ENCODE assay signal across 14 cellular contexts in the genomic region with DNA sequence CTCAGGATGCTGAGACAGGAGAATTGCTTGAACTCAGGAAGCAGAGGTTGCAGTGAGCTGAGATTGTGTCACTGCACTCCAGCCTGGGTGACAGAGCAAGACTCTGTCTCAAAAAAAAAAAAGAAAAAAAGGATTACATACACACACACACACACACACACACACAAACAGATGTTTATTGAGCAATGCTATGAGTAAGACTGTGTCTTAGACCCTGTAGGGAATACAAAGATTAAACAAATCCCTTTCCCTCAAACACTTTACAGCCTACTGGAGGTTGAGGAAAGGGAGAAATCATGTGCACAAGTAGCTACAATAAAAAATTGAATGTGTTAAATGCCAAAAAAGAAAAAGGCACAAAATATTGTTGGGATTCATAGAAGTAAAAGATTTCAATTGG. TPM values are rescaled to one million over a fixed set of nuclear protein-coding genes. Genes with fewer than 3 reads are reported as not detected.
DNase-seq lines count a peak whose midpoint lies in the region; ATAC-seq and TF ChIP-seq lines count a peak whose summit lies in the region.
"Had no signal": no experiment of that assay in that cellular context is flagged by ENCODE, and none has a peak within 500 bp of the region (broad histone marks: within the 10 kb centered on the region; RNA-seq: fewer than 3 reads in every experiment).

No MANE protein-coding gene starts in this region.

- ATAC-seq in activated CD8-positive, alpha-beta T cell treated with anti-CD3 and anti-CD28 coated beads, Interleukin-2, amount 10 ng/mL, durations not matched to agents 7 days and 5 days: no peak
- ATAC-seq in activated CD8-positive, alpha-beta T cell treated with anti-CD3 and anti-CD28 coated beads for 36 hours: no peak
- peak; percentile 59 for ATAC-seq in sciatic nerve
- ATAC-seq in GM18907 (IDR thresholded peaks at IDR 0.05; ENCODE audit: unreplicated experiment): no peak

- peaks cover 18% of the 10 kb centered on the region for H3K4me1 Mint-ChIP-seq in activated CD8-positive, alpha-beta T cell treated with anti-CD3 and anti-CD28 coated beads, Interleukin-2, amount 10 ng/mL, durations not matched to agents 7 days and 5 days (ENCODE audit: low read depth)
- H3K4me1 Mint-ChIP-seq in activated CD8-positive, alpha-beta T cell treated with anti-CD3 and anti-CD28 coated beads for 36 hours (ENCODE audit: low read depth): peaks cover 10% of the 10 kb centered on the region
- H3K4me1 Mint-ChIP-seq in activated naive CD4-positive, alpha-beta T cell treated with anti-CD3 and anti-CD28 coated beads for 36 hours (ENCODE audit: low read depth): no peaks in the 10 kb centered on the region

- DNase-seq in activated CD8-positive, alpha-beta T cell treated with anti-CD3 and anti-CD28 coated beads, Interleukin-2, amount 10 ng/mL, durations not matched to agents 7 days and 5 days: no peak
- no peak for DNase-seq in activated CD8-positive, alpha-beta T cell treated with anti-CD3 and anti-CD28 coated beads for 36 hours
- peak; percentile 77 for DNase-seq in MV-4-11 (lab: John Stamatoyannopoulos, UW)
- peak; percentile 49 for DNase-seq in epithelial cell of prostate (ENCODE audit: low read depth, low spot score)
- DNase-seq in sciatic nerve (ENCODE audit: low spot score): no peak
- no peak for DNase-seq in activated naive CD4-positive, alpha-beta T cell treated with anti-CD3 and anti-CD28 coated beads for 36 hours
- DNase-seq in HUDEP-2 (lab: John Stamatoyannopoulos, UW; ENCODE audit: unreplicated experiment in 76 of 76): no peak
- DNase-seq: immature natural killer cell, Karpas-422, midbrain, NCI-H2107 had no signal

- peak overlapping the region; percentile 30 for H3K27ac Mint-ChIP-seq in activated CD8-positive, alpha-beta T cell treated with anti-CD3 and anti-CD28 coated beads, Interleukin-2, amount 10 ng/mL, durations not matched to agents 7 days and 5 days
- no peak overlapping the region for H3K27ac Mint-ChIP-seq in activated CD8-positive, alpha-beta T cell treated with anti-CD3 and anti-CD28 coated beads for 36 hours
- H3K27ac Mint-ChIP-seq in activated naive CD4-positive, alpha-beta T cell treated with anti-CD3 and anti-CD28 coated beads for 36 hours: no peak overlapping the region
- H3K27ac Mint-ChIP-seq: activated naive CD4-positive, alpha-beta T cell treated with anti-CD3 and anti-CD28 coated beads, Interleukin-2, amount 50 U/mL, for 24 hours; immature natural killer cell had no signal

- POLR2A ChIA-PET in activated CD8-positive, alpha-beta T cell treated with anti-CD3 and anti-CD28 coated beads, Interleukin-2, amount 10 ng/mL, durations not matched to agents 7 days and 5 days (lab: Charles Lee): no interaction called here
- POLR2A ChIA-PET in activated CD8-positive, alpha-beta T cell treated with anti-CD3 and anti-CD28 coated beads for 36 hours (lab: Charles Lee): interaction anchor here (0.6 kb wide), 1 partner anchor 15 kb away, joined by 3 read pairs; no protein-coding TSS in a partner anchor

- no peak overlapping the region for H3K4me3 Mint-ChIP-seq in activated CD8-positive, alpha-beta T cell treated with anti-CD3 and anti-CD28 coated beads, Interleukin-2, amount 10 ng/mL, durations not matched to agents 7 days and 5 days
- no peak overlapping the region for H3K4me3 Mint-ChIP-seq in activated CD8-positive, alpha-beta T cell treated with anti-CD3 and anti-CD28 coated beads for 36 hours
- no peak overlapping the region for H3K4me3 Mint-ChIP-seq in activated naive CD4-positive, alpha-beta T cell treated with anti-CD3 and anti-CD28 coated beads for 36 hours
- H3K4me3 Mint-ChIP-seq: activated naive CD4-positive, alpha-beta T cell treated with anti-CD3 and anti-CD28 coated beads, Interleukin-2, amount 50 U/mL, for 24 hours; immature natural killer cell had no signal

- H3K9me3 Mint-ChIP-seq in activated CD8-positive, alpha-beta T cell treated with anti-CD3 and anti-CD28 coated beads, Interleukin-2, amount 10 ng/mL, durations not matched to agents 7 days and 5 days (ENCODE audit: insufficient read depth): peaks cover 4% of the 10 kb centered on the region
- H3K9me3 Mint-ChIP-seq in activated CD8-positive, alpha-beta T cell treated with anti-CD3 and anti-CD28 coated beads for 36 hours: peaks cover 4% of the 10 kb centered on the region
- no peaks in the 10 kb centered on the region for H3K9me3 Mint-ChIP-seq in activated naive CD4-positive, alpha-beta T cell treated with anti-CD3 and anti-CD28 coated beads for 36 hours
- H3K9me3 Mint-ChIP-seq: activated naive CD4-positive, alpha-beta T cell treated with anti-CD3 and anti-CD28 coated beads, Interleukin-2, amount 50 U/mL, for 24 hours had no signal

- H3K27ac ChIP-seq in epithelial cell of prostate: no peak overlapping the region
- H3K27ac ChIP-seq: esophagus muscularis mucosa had no signal

- H3K36me3 Mint-ChIP-seq in activated CD8-positive, alpha-beta T cell treated with anti-CD3 and anti-CD28 coated beads, Interleukin-2, amount 10 ng/mL, durations not matched to agents 7 days and 5 days (ENCODE audit: low read depth): peaks cover 45% of the 10 kb centered on the region
- peaks cover 45% of the 10 kb centered on the region for H3K36me3 Mint-ChIP-seq in activated CD8-positive, alpha-beta T cell treated with anti-CD3 and anti-CD28 coated beads for 36 hours (ENCODE audit: low read depth)
- peaks cover 35% of the 10 kb centered on the region for H3K36me3 Mint-ChIP-seq in activated naive CD4-positive, alpha-beta T cell treated with anti-CD3 and anti-CD28 coated beads for 36 hours (ENCODE audit: low read depth)

- CTCF ChIA-PET in activated CD8-positive, alpha-beta T cell treated with anti-CD3 and anti-CD28 coated beads, Interleukin-2, amount 10 ng/mL, durations not matched to agents 7 days and 5 days (lab: Charles Lee): no interaction called here
- CTCF ChIA-PET in activated CD8-positive, alpha-beta T cell treated with anti-CD3 and anti-CD28 coated beads for 36 hours (lab: Charles Lee): no interaction called here
- CTCF ChIA-PET in activated naive CD4-positive, alpha-beta T cell treated with anti-CD3 and anti-CD28 coated beads for 36 hours (lab: Charles Lee): interaction anchor here (0.7 kb wide), 1 partner anchor 197 kb away, joined by 3 read pairs; no protein-coding TSS in a partner anchor

- intact Hi-C loops in activated CD8-positive, alpha-beta T cell treated with anti-CD3 and anti-CD28 coated beads for 36 hours (cut with micrococcal nuclease): no loop called here
- intact Hi-C loops in sciatic nerve (cut with DNase I): no loop called here
- intact Hi-C loops in activated naive CD4-positive, alpha-beta T cell treated with anti-CD3 and anti-CD28 coated beads for 36 hours (cut with micrococcal nuclease): no loop called here

- TF ChIP-seq CTCF in activated CD8-positive, alpha-beta T cell treated with anti-CD3 and anti-CD28 coated beads for 36 hours (IDR thresholded peaks at IDR 0.05): no peak

- H3K27me3 Mint-ChIP-seq in activated CD8-positive, alpha-beta T cell treated with anti-CD3 and anti-CD28 coated beads, Interleukin-2, amount 10 ng/mL, durations not matched to agents 7 days and 5 days (ENCODE audit: low read depth): no peaks in the 10 kb centered on the region
- no peaks in the 10 kb centered on the region for H3K27me3 Mint-ChIP-seq in activated CD8-positive, alpha-beta T cell treated with anti-CD3 and anti-CD28 coated beads for 36 hours
- no peaks in the 10 kb centered on the region for H3K27me3 Mint-ChIP-seq in activated naive CD4-positive, alpha-beta T cell treated with anti-CD3 and anti-CD28 coated beads for 36 hours (ENCODE audit: low read depth)
- H3K27me3 Mint-ChIP-seq: activated naive CD4-positive, alpha-beta T cell treated with anti-CD3 and anti-CD28 coated beads, Interleukin-2, amount 50 U/mL, for 24 hours had no signal

RNA-seq across cellular contexts. Expression of gene RPAP2, which starts 58.1 kb away (rescaled TPM):
- 10 to 100 TPM; 32.9 to 36.2 TPM for total RNA-seq in activated CD8-positive, alpha-beta T cell treated with anti-CD3 and anti-CD28 coated beads, Interleukin-2, amount 10 ng/mL, durations not matched to agents 7 days and 5 days
- 10 to 100 TPM; 31.5 to 32.2 TPM for total RNA-seq in activated CD8-positive, alpha-beta T cell treated with anti-CD3 and anti-CD28 coated beads for 36 hours
- total RNA-seq in sciatic nerve: 40.7 TPM
- total RNA-seq in activated naive CD4-positive, alpha-beta T cell treated with anti-CD3 and anti-CD28 coated beads for 36 hours: 10 to 100 TPM; 21.0 to 21.9 TPM

RNA-seq across cellular contexts. Expression of gene GLMN, which starts 58.2 kb away (rescaled TPM):
- total RNA-seq in activated CD8-positive, alpha-beta T cell treated with anti-CD3 and anti-CD28 coated beads, Interleukin-2, amount 10 ng/mL, durations not matched to agents 7 days and 5 days: 10 to 100 TPM; 18.4 to 21.9 TPM
- 10 to 100 TPM; 16.8 TPM for total RNA-seq in activated CD8-positive, alpha-beta T cell treated with anti-CD3 and anti-CD28 coated beads for 36 hours
- total RNA-seq in sciatic nerve: 13.8 TPM
- total RNA-seq in activated naive CD4-positive, alpha-beta T cell treated with anti-CD3 and anti-CD28 coated beads for 36 hours: 10 to 100 TPM; 14.0 to 15.3 TPM

Comparison
In these comparisons a context has a peak if more than half of its experiments do, and no peak if none do; other contexts are left out.
1. DNase-seq: peak in MV-4-11 (single experiment) and epithelial cell of prostate (single experiment); none in activated CD8-positive, alpha-beta T cell treated with anti-CD3 and anti-CD28 coated beads, Interleukin-2, amount 10 ng/mL, durations not matched to agents 7 days and 5 days (single experiment), activated CD8-positive, alpha-beta T cell treated with anti-CD3 and anti-CD28 coated beads for 36 hours (single experiment), sciatic nerve (single experiment), activated naive CD4-positive, alpha-beta T cell treated with anti-CD3 and anti-CD28 coated beads for 36 hours (single experiment) and HUDEP-2 (0 of 76).